Comparison of ENCODE assay signal across 12 cellular contexts in the genomic region with DNA sequence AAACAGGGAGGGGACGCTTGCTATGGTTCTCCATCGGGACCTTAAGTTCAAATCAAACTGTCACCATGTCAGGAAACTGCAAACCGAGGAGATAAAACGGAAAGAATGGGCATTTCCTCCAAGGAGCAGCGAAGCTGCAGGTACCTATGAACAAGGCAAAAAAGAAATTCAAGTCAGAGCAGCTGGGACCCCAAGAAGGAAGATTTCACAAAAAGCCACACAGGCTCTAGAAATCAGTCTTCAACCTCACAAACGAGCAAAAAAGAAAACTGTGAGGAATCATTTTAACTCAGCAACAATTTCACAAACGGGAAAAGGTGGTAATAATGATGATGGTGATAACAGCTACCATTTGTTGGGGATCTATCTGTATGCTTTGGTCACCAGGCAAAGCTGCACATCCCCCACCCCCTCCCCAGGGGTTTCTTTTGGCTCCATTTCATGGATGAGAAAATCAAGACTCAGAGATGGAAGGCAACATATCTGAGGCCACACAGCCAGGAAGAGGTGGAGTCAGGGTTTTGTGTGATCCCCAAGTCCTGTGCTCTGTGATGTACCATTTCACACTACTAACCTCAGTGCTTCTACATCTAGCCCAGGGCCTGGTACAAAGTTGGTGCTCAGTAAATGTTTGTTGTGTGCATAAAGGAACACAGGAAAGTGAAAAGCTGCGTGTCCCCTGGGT.
A peak's percentile ranks its signal among the peaks of the same experiment; 100 is the strongest.
DNase-seq lines count a peak whose midpoint lies in the region; ATAC-seq and TF ChIP-seq lines count a peak whose summit lies in the region.
"Had no signal": no experiment of that assay in that cellular context is flagged by ENCODE, and none has a peak within 500 bp of the region (broad histone marks: within the 10 kb centered on the region; RNA-seq: fewer than 3 reads in every experiment).

No MANE protein-coding gene starts in this region.

- H3K27ac ChIP-seq in OCI-LY7 (ENCODE audit: low read depth, low read length, poor library complexity, severe bottlenecking) (no peak overlapping the region), caudate nucleus (ENCODE audit: low read depth, low read length) (peak overlapping the region; percentile 46), gastrocnemius medialis (peak overlapping the region; percentile 11 to 90 (median 68))

- intact Hi-C loops in activated CD4-positive, alpha-beta T cell treated with anti-CD3 and anti-CD28 coated beads for 36 hours (cut with DNase I, micrococcal nuclease), result loop anchor here (1.0 to 10.0 kb wide), 3 partner anchors 14 to 409 kb away; a partner anchor contains a TSS
- intact Hi-C loops in OCI-LY7 (cut with micrococcal nuclease; ENCODE audit: unreplicated experiment) (no loop called here), gastrocnemius medialis (cut with DNase I; ENCODE audit: low total_unique reads) (no loop called here)

- DNase-seq in activated CD4-positive, alpha-beta T cell treated with anti-CD3 and anti-CD28 coated beads for 36 hours, result peak; percentile 61
- DNase-seq in activated CD4-positive, alpha-beta T cell treated with anti-CD3 and anti-CD28 coated beads for 4 hours, result no peak
- DNase-seq in OCI-LY7 (ENCODE audit: low spot score), result no peak
- no peak for DNase-seq in caudate nucleus (lab: John Stamatoyannopoulos, UW)
- DNase-seq in gastrocnemius medialis, result no peak
- DNase-seq in cerebellar nuclear complex (lab: John Stamatoyannopoulos, UW), result no peak
- no peak for DNase-seq in A172 (ENCODE audit: low spot score)
- DNase-seq: GOT3, MM.1S, pancreas had no signal

- ATAC-seq in activated CD4-positive, alpha-beta T cell treated with anti-CD3 and anti-CD28 coated beads for 36 hours, result peak; percentile 37
- ATAC-seq in gastrocnemius medialis (no peak), HG03095 (IDR thresholded peaks at IDR 0.05; ENCODE audit: unreplicated experiment) (no peak)
- ATAC-seq: left lung, pancreas had no signal

- in situ Hi-C loops in gastrocnemius medialis (cut with MboI; ENCODE audit: low sequenced_read_pairs in 4 of 4), result no loop called here

- H3K36me3 Mint-ChIP-seq in activated CD4-positive, alpha-beta T cell treated with anti-CD3 and anti-CD28 coated beads for 36 hours (ENCODE audit: low read depth), result peaks cover 16% of the 10 kb centered on the region

- H3K4me1 ChIP-seq in OCI-LY7 (ENCODE audit: insufficient read depth, low read length, poor library complexity, severe bottlenecking), result peaks cover 43% of the 10 kb centered on the region
- H3K4me1 ChIP-seq in gastrocnemius medialis, result peaks cover 89 to 90% of the 10 kb centered on the region in 2 donors

- no peak overlapping the region for H3K4me3 Mint-ChIP-seq in activated CD4-positive, alpha-beta T cell treated with anti-CD3 and anti-CD28 coated beads for 36 hours

- no peaks in the 10 kb centered on the region for H3K27me3 ChIP-seq in gastrocnemius medialis
- H3K27me3 ChIP-seq: pancreas had no signal

- peaks cover 38% of the 10 kb centered on the region for H4K20me1 ChIP-seq in OCI-LY7 (ENCODE audit: insufficient read depth, low read length)

- no peaks in the 10 kb centered on the region for H3K9me2 ChIP-seq in OCI-LY7 (ENCODE audit: insufficient read depth, low read length)

- H3K9me3 ChIP-seq in OCI-LY7 (ENCODE audit: low read length) (no peaks in the 10 kb centered on the region), gastrocnemius medialis (no peaks in the 10 kb centered on the region)
- H3K9me3 ChIP-seq: left lung, pancreas had no signal

- H2AFZ ChIP-seq in OCI-LY7 (ENCODE audit: low read length), result no peak overlapping the region

- no peak for TF ChIP-seq POLR2A in gastrocnemius medialis (IDR thresholded peaks at IDR 0.05)

- H3K27me3 Mint-ChIP-seq in activated CD4-positive, alpha-beta T cell treated with anti-CD3 and anti-CD28 coated beads for 36 hours, result no peaks in the 10 kb centered on the region

- POLR2A ChIA-PET in activated CD4-positive, alpha-beta T cell treated with anti-CD3 and anti-CD28 coated beads for 36 hours (lab: Charles Lee), result interaction anchor here (1.0 kb wide), 1 partner anchor 14 kb away, joined by 3 read pairs; no protein-coding TSS in a partner anchor
- POLR2A ChIA-PET in OCI-LY7 (lab: Charles Lee), result interaction anchor here (0.6 kb wide), 1 partner anchor 266 kb away, joined by 3 read pairs; no protein-coding TSS in a partner anchor

- H3K9me3 Mint-ChIP-seq in activated CD4-positive, alpha-beta T cell treated with anti-CD3 and anti-CD28 coated beads for 36 hours (ENCODE audit: low read depth), result no peaks in the 10 kb centered on the region

- no TSS peak for BruUV-seq in OCI-LY7 (replicated peaks; lab: Mats Ljungman, UMichigan)

- H3K79me2 ChIP-seq in OCI-LY7 (ENCODE audit: insufficient read depth, low read depth, low read length), result peaks cover 46% of the 10 kb centered on the region

- CTCF ChIA-PET in activated CD4-positive, alpha-beta T cell treated with anti-CD3 and anti-CD28 coated beads for 36 hours (lab: Charles Lee), result interaction anchor here (0.6 to 1.5 kb wide), 4 partner anchors 12 to 52 kb away, joined by 3 to 4 read pairs (median 3); no protein-coding TSS in a partner anchor
- CTCF ChIA-PET in OCI-LY7 (lab: Charles Lee; ENCODE audit: unreplicated experiment), result no interaction called here

- H3K36me3 ChIP-seq in OCI-LY7 (ENCODE audit: insufficient read depth, low read length), result peaks cover 6% of the 10 kb centered on the region; the same call in 1 of the 2 replicates
- no peaks in the 10 kb centered on the region for H3K36me3 ChIP-seq in gastrocnemius medialis
- H3K36me3 ChIP-seq: pancreas had no signal

- peak overlapping the region; percentile 77 for H3K27ac Mint-ChIP-seq in activated CD4-positive, alpha-beta T cell treated with anti-CD3 and anti-CD28 coated beads for 36 hours

- TF ChIP-seq CTCF in OCI-LY7 (conservative IDR thresholded peaks at IDR 0.05; ENCODE audit: low read length) (no peak), gastrocnemius medialis (IDR thresholded peaks at IDR 0.05 in 4 of 5, conservative IDR thresholded peaks at IDR 0.05 in 1 of 5) (no peak)

- peak overlapping the region; percentile 24; the same call in 1 of the 2 replicates for H3K4me2 ChIP-seq in OCI-LY7 (ENCODE audit: low read length)

- peaks cover 91% of the 10 kb centered on the region for H3K4me1 Mint-ChIP-seq in activated CD4-positive, alpha-beta T cell treated with anti-CD3 and anti-CD28 coated beads for 36 hours

- H3K4me3 ChIP-seq in OCI-LY7 (ENCODE audit: low read depth, low read length, poor library complexity, severe bottlenecking) (no peak overlapping the region), gastrocnemius medialis (no peak overlapping the region)
- H3K4me3 ChIP-seq: left lung, pancreas had no signal

Comparison
In these comparisons a context has a peak if more than half of its experiments do, and no peak if none do; other contexts are left out.
1. intact Hi-C loops: an anchor here in activated CD4-positive, alpha-beta T cell treated with anti-CD3 and anti-CD28 coated beads for 36 hours (1.0 to 10.0 kb wide); none called in OCI-LY7 and gastrocnemius medialis.